11 cellular contexts compared by ENCODE assay signal in the genomic region with DNA sequence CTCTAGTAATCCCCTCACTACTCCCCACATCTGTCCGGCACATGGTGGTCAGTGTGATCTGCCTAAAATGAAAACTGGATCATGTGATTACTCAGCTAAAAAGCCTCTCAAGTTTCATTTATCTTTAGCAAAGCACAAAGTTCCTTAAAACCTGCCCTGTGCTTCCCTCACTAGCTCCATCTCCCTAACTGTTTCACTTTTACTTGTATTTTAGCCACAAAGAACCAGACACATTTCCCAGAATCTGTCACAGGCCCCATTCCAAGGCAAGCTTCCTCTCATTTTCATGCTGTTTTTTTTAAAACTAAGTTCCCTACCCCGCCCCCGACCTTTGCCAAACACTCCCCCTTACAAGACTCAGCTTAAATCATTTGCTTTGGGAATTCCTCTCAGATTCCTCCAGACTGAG. TPM values are rescaled to one million over a fixed set of nuclear protein-coding genes. Genes with fewer than 3 reads are reported as not detected.
A peak's percentile ranks its signal among the peaks of the same experiment; 100 is the strongest.
DNase-seq lines count a peak whose midpoint lies in the region; ATAC-seq and TF ChIP-seq lines count a peak whose summit lies in the region.
"Had no signal": no experiment of that assay in that cellular context is flagged by ENCODE, and none has a peak within 500 bp of the region (broad histone marks: within the 10 kb centered on the region; RNA-seq: fewer than 3 reads in every experiment).

No MANE protein-coding gene starts in this region.

- no peaks in the 10 kb centered on the region for H3K4me1 ChIP-seq in thymus (ENCODE audit: control insufficient read depth, insufficient read depth, low read length)

- no peak for TF ChIP-seq CTCF in fibroblast of pulmonary artery (IDR thresholded peaks at IDR 0.05; ENCODE audit: low read length, missing control alignments)

- H3K4me3 ChIP-seq in fibroblast of pulmonary artery (replicated peaks; ENCODE audit: low read depth, low read length) (no peak overlapping the region), thymus (ENCODE audit: low read length) (no peak overlapping the region)
- H3K4me3 ChIP-seq: PC-9 had no signal

- DNase-seq in OCI-M1 (lab: John Stamatoyannopoulos, UW): peak; percentile 89
- peak; percentile 41 for DNase-seq in fibroblast of pulmonary artery (ENCODE audit: low read depth)
- peak; percentile 60 for DNase-seq in myocyte (ENCODE audit: low read depth)
- DNase-seq in stimulated activated CD4-positive, alpha-beta T cell treated with anti-CD3 and anti-CD28 coated beads, Interleukin-4, amount 100 ng/mL, for 24 hours: no peak
- DNase-seq: erythroblast, mammary epithelial cell, PC-9 had no signal

- ATAC-seq in GM21576 (IDR thresholded peaks at IDR 0.05; ENCODE audit: unreplicated experiment) (no peak), GM21447 (IDR thresholded peaks at IDR 0.05; ENCODE audit: unreplicated experiment) (no peak), GM21723 (IDR thresholded peaks at IDR 0.05; ENCODE audit: unreplicated experiment) (no peak)

- no peaks in the 10 kb centered on the region for H3K9me3 ChIP-seq in thymus (ENCODE audit: control insufficient read depth)

- no peaks in the 10 kb centered on the region for H3K27me3 ChIP-seq in thymus (ENCODE audit: control insufficient read depth, insufficient read depth)

- WGBS in thymus: 90% methylated on average over 3 of the region's 3 CpGs

- H3K27ac ChIP-seq in thymus (ENCODE audit: low read depth): peak overlapping the region; percentile 21
- H3K27ac ChIP-seq: PC-9 had no signal

- no peaks in the 10 kb centered on the region for H3K36me3 ChIP-seq in thymus (ENCODE audit: control insufficient read depth, insufficient read depth)

RNA-seq across cellular contexts. Expression of a gene that starts 8.9 kb away (rescaled TPM):
- 81.3 and 85.3 TPM in 2 replicates for total RNA-seq in myocyte
- polyA plus RNA-seq in myocyte (2012): 146 TPM
- polyA plus RNA-seq in thymus: 16.3 TPM
